Comparison of ENCODE assay signal across 11 cellular contexts in genomic region chr2:224075588-224075987, GRCh38.
"Had no signal": no experiment of that assay in that cellular context is flagged by ENCODE, and none has a peak within 500 bp of the region (broad histone marks: within the 10 kb centered on the region; RNA-seq: fewer than 3 reads in every experiment).

No MANE protein-coding gene starts in this region.

- ATAC-seq: GM23338, HCT116 had no signal

- H3K4me2 ChIP-seq: GM23338 had no signal

- H3K27ac Mint-ChIP-seq: GM23338, H9, HFFc6 had no signal

- H3K4me1 ChIP-seq: HAP-1 had no signal

- H3K4me3 Mint-ChIP-seq: GM23338, H9, HFFc6 had no signal

- H3K4me1 Mint-ChIP-seq: GM23338, H9 had no signal

- DNase-seq: GM23248, GOT3, H7, H9, HCEC 1CT, HFFc6 had no signal

- H3K9ac ChIP-seq: GM23248 had no signal

- H3K36me3 ChIP-seq: HAP-1 had no signal

- H3K4me3 ChIP-seq: GM23248, GM23338, HAP-1 had no signal

- H3K9me3 ChIP-seq: HAP-1 had no signal

- H3K27ac ChIP-seq: GM23248 had no signal

- H2AFZ ChIP-seq: GM23248, GM23338 had no signal

- H3K9me3 Mint-ChIP-seq: H9, HFFc6 had no signal

- FAIRE-seq: H1, H54 had no signal
